ENCODE assay signal across 2 cellular contexts in genomic region chr4:108160741-108161352, GRCh38.
TF ChIP-seq lines count a peak whose summit lies in the region.

No MANE protein-coding gene starts in this region.

TF ChIP-seq in H1, 55 proteins besides CTCF, POLR2A, EP300 and RAD21:
- TF ChIP-seq SP1 (IDR thresholded peaks at IDR 0.05; ENCODE audit: low read depth, low read length), result peak; percentile 80; the same call in 1 of the 2 replicates
- no peak for TF ChIP-seq E2F6 (IDR thresholded peaks at IDR 0.05)
- TF ChIP-seq CTBP2 (IDR thresholded peaks at IDR 0.05; ENCODE audit: borderline replicate concordance, insufficient read depth, insufficient read length, low read length), result no peak
- no peak for TF ChIP-seq SIN3A (conservative IDR thresholded peaks at IDR 0.05 in 1 of 2, IDR thresholded peaks at IDR 0.05 in 1 of 2; ENCODE audit: low read depth in 1 of 2, low read length in 2 of 2)
- no peak for TF ChIP-seq ZNF274 (IDR thresholded peaks at IDR 0.05; ENCODE audit: borderline replicate concordance, extremely low read depth, low read length)
- peak; percentile 97 for TF ChIP-seq TCF12 (IDR thresholded peaks at IDR 0.05; ENCODE audit: low read depth, low read length)

TF ChIP-seq in SK-N-SH, 30 proteins besides CTCF, POLR2A, EP300 and RAD21:
- TF ChIP-seq, protein P1, sequence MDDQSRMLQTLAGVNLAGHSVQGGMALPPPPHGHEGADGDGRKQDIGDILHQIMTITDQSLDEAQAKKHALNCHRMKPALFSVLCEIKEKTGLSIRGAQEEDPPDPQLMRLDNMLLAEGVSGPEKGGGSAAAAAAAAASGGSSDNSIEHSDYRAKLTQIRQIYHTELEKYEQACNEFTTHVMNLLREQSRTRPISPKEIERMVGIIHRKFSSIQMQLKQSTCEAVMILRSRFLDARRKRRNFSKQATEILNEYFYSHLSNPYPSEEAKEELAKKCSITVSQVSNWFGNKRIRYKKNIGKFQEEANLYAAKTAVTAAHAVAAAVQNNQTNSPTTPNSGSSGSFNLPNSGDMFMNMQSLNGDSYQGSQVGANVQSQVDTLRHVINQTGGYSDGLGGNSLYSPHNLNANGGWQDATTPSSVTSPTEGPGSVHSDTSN (IDR thresholded peaks at IDR 0.05), result no peak
- TF ChIP-seq RXRA (IDR thresholded peaks at IDR 0.05; ENCODE audit: borderline replicate concordance, low read depth) (no peak), FOSL2 (IDR thresholded peaks at IDR 0.05; ENCODE audit: borderline replicate concordance, low read depth) (no peak), TAF1 (IDR thresholded peaks at IDR 0.05; ENCODE audit: borderline replicate concordance, low read depth, low read length) (no peak), GATA2 (CRISPR knock-in tag; IDR thresholded peaks at IDR 0.05) (no peak), RCOR1 (IDR thresholded peaks at IDR 0.05; ENCODE audit: low read length) (no peak), REST (IDR thresholded peaks at IDR 0.05; ENCODE audit: low read depth, low read length) (no peak), SIN3A (IDR thresholded peaks at IDR 0.05; ENCODE audit: borderline replicate concordance, low read depth, low read length) (no peak), FOXM1 (IDR thresholded peaks at IDR 0.05; ENCODE audit: low read depth) (no peak), ZBTB33 (IDR thresholded peaks at IDR 0.05; ENCODE audit: borderline replicate concordance, low read depth) (no peak), USF1 (IDR thresholded peaks at IDR 0.05; ENCODE audit: borderline replicate concordance, low read depth) (no peak), NRF1 (IDR thresholded peaks at IDR 0.05; ENCODE audit: low read depth, low read length) (no peak), EZH2phosphoT487 (IDR thresholded peaks at IDR 0.05; ENCODE audit: borderline replicate concordance, low read depth) (no peak)
- TF ChIP-seq, protein P2, sequence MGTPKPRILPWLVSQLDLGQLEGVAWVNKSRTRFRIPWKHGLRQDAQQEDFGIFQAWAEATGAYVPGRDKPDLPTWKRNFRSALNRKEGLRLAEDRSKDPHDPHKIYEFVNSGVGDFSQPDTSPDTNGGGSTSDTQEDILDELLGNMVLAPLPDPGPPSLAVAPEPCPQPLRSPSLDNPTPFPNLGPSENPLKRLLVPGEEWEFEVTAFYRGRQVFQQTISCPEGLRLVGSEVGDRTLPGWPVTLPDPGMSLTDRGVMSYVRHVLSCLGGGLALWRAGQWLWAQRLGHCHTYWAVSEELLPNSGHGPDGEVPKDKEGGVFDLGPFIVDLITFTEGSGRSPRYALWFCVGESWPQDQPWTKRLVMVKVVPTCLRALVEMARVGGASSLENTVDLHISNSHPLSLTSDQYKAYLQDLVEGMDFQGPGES (IDR thresholded peaks at IDR 0.05; ENCODE audit: low read depth, low read length), result no peak
